In genomic region chr3:190807719-190808375, GRCh38 we compare ENCODE assay signal across 10 cellular contexts. TPM values are rescaled to one million over a fixed set of nuclear protein-coding genes. Genes with fewer than 3 reads are reported as not detected.
DNase-seq lines count a peak whose midpoint lies in the region; ATAC-seq and TF ChIP-seq lines count a peak whose summit lies in the region.
"Had no signal": no experiment of that assay in that cellular context is flagged by ENCODE, and none has a peak within 500 bp of the region (broad histone marks: within the 10 kb centered on the region; RNA-seq: fewer than 3 reads in every experiment).

No MANE protein-coding gene starts in this region.

- DNase-seq in NCI-H146 (lab: John Stamatoyannopoulos, UW) (peak; percentile 68), dermis blood vessel endothelial cell (peak; percentile 37), right lobe of liver (peak; percentile 81 to 96 (median 91)), SW 1271 (lab: John Stamatoyannopoulos, UW) (no peak), ecto neural progenitor cell (ENCODE audit: low spot score) (no peak)

- peaks cover 0 to 35% (median 0%) of the 10 kb centered on the region in 4 donors for H3K4me1 ChIP-seq in right lobe of liver

- ATAC-seq in right lobe of liver (peak; percentile 56 to 91 (median 84)), HG03025 (IDR thresholded peaks at IDR 0.05; ENCODE audit: low FRiP score, unreplicated experiment) (no peak), HG03460 (IDR thresholded peaks at IDR 0.05; ENCODE audit: unreplicated experiment) (no peak)

- TF ChIP-seq POLR2A in right lobe of liver (IDR thresholded peaks at IDR 0.05), result no peak

- H3K27me3 ChIP-seq in right lobe of liver, result no peaks in the 10 kb centered on the region

- TF ChIP-seq CTCF in 22Rv1 (IDR thresholded peaks at IDR 0.05) (no peak), right lobe of liver (IDR thresholded peaks at IDR 0.05) (peak in 1 of 4 donors; percentile 3)

- H3K4me3 ChIP-seq in right lobe of liver, result no peak overlapping the region

- WGBS in right lobe of liver (ENCODE audit: insufficient coverage, low coverage, low lambda C conversion rate, missing lambda C conversion rate), result 19% methylated on average over 4 of the region's 4 CpGs

- no peaks in the 10 kb centered on the region for H3K36me3 ChIP-seq in right lobe of liver

- intact Hi-C loops in right lobe of liver (cut with DNase I), result no loop called here

- H3K27ac ChIP-seq in 22Rv1 (peak overlapping the region; percentile 42), right lobe of liver (peak overlapping the region in 2 of 3 donors; percentile 61 to 69)

- no peaks in the 10 kb centered on the region for H3K9me3 ChIP-seq in right lobe of liver

RNA-seq across cellular contexts. Expression of gene GMNC, which starts 54.6 kb away (rescaled TPM):
- not detected in 2 replicates for total RNA-seq in dermis blood vessel endothelial cell
- 1 to 10 TPM; 1.7 to 8.6 (median 6.2) TPM for total RNA-seq in right lobe of liver
- total RNA-seq: activated CD8-positive, alpha-beta memory T cell treated with anti-CD3 and anti-CD28 coated beads for 36 hours; T-helper 1 cell treated with Interleukin-12 subunit alpha and Interleukin-12 subunit beta and Interleukin-4 antibody, amounts not matched to agents 30 ng/mL and 1 ng/mL, for 36 hours had no signal

Comparison
In these comparisons a context has a peak if more than half of its experiments do, and no peak if none do; other contexts are left out.
1. DNase-seq: peak in NCI-H146 (single experiment), dermis blood vessel endothelial cell (single experiment) and right lobe of liver (3 of 3); none in SW 1271 (0 of 2) and ecto neural progenitor cell (single experiment).
2. ATAC-seq: peak in right lobe of liver (4 of 4); none in HG03025 (single experiment) and HG03460 (single experiment).